ENCODE assay signal across 15 cellular contexts in the genomic region with DNA sequence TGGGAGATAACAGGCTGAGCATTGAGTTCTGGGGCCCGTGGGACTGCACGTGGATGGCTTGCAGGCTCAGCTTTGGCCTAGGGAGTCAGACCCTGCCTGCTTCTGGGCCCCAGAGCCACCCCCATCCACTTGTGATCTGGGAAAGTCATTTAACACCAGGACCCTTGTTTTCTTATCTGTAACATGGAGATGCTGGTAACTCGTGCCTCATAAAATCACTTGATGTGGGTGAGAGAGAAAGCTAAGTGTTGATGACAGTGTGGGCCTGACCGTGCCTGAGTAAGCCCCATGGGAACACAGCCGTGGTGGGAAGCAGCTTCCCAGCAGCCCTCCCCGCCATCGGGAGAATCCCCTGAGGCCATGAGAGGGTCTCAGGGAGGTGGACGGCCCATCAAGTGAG.
"Had no signal": no experiment of that assay in that cellular context is flagged by ENCODE, and none has a peak within 500 bp of the region (broad histone marks: within the 10 kb centered on the region; RNA-seq: fewer than 3 reads in every experiment).

No MANE protein-coding gene starts in this region.

- H3K4me3 Mint-ChIP-seq: activated naive CD8-positive, alpha-beta T cell treated with anti-CD3 and anti-CD28 coated beads for 36 hours; nephron; stimulated activated memory B cell treated with anti-CD40 and anti-IgM and Interleukin-4, amounts not matched to agents 10 μg/mL and 1 μg/mL and 100 μg/mL, for 72 hours; T-helper 17 cell had no signal

- H3K27me3 ChIP-seq: body of pancreas had no signal

- H3K4me1 Mint-ChIP-seq: activated naive CD8-positive, alpha-beta T cell treated with anti-CD3 and anti-CD28 coated beads for 36 hours; stimulated activated memory B cell treated with anti-CD40 and anti-IgM and Interleukin-4, amounts not matched to agents 10 μg/mL and 1 μg/mL and 100 μg/mL, for 72 hours; T-helper 17 cell had no signal

- H3K27ac Mint-ChIP-seq: activated naive CD8-positive, alpha-beta T cell treated with anti-CD3 and anti-CD28 coated beads for 36 hours; nephron; stimulated activated memory B cell treated with anti-CD40 and anti-IgM and Interleukin-4, amounts not matched to agents 10 μg/mL and 1 μg/mL and 100 μg/mL, for 72 hours; T-helper 17 cell had no signal

- H3K4me3 ChIP-seq: body of pancreas, coronary artery, psoas muscle had no signal

- H3K27ac ChIP-seq: body of pancreas, coronary artery, psoas muscle had no signal

- DNase-seq: activated CD4-positive, alpha-beta T cell treated with anti-CD3 and anti-CD28 coated beads for 4 hours; activated CD8-positive, alpha-beta memory T cell treated with anti-CD3 and anti-CD28 coated beads, Interleukin-2, amount 50 U/mL, for 48 hours; activated gamma-delta T cell treated with Interleukin-2 at 50 U/mL for 16 hours; activated naive CD8-positive, alpha-beta T cell treated with anti-CD3 and anti-CD28 coated beads for 36 hours; amygdala; body of pancreas; central memory CD4-positive, alpha-beta T cell; hippocampal formation; kidney; psoas muscle; stimulated activated CD4-positive, alpha-beta T cell treated with anti-CD3 and anti-CD28 coated beads, Interleukin-2, amount 100 ng/mL, for 24 hours; T-helper 17 cell had no signal

- H3K27me3 Mint-ChIP-seq: activated naive CD8-positive, alpha-beta T cell treated with anti-CD3 and anti-CD28 coated beads for 36 hours; stimulated activated memory B cell treated with anti-CD40 and anti-IgM and Interleukin-4, amounts not matched to agents 10 μg/mL and 1 μg/mL and 100 μg/mL, for 72 hours; T-helper 17 cell had no signal

- H3K9me3 ChIP-seq: body of pancreas, psoas muscle had no signal

- H3K9me3 Mint-ChIP-seq: activated naive CD8-positive, alpha-beta T cell treated with anti-CD3 and anti-CD28 coated beads for 36 hours; nephron; stimulated activated memory B cell treated with anti-CD40 and anti-IgM and Interleukin-4, amounts not matched to agents 10 μg/mL and 1 μg/mL and 100 μg/mL, for 72 hours had no signal

- H3K4me1 ChIP-seq: psoas muscle had no signal

- H3K36me3 Mint-ChIP-seq: activated naive CD8-positive, alpha-beta T cell treated with anti-CD3 and anti-CD28 coated beads for 36 hours; stimulated activated memory B cell treated with anti-CD40 and anti-IgM and Interleukin-4, amounts not matched to agents 10 μg/mL and 1 μg/mL and 100 μg/mL, for 72 hours had no signal
